Comparison of ENCODE assay signal across 27 cellular contexts in the genomic region with DNA sequence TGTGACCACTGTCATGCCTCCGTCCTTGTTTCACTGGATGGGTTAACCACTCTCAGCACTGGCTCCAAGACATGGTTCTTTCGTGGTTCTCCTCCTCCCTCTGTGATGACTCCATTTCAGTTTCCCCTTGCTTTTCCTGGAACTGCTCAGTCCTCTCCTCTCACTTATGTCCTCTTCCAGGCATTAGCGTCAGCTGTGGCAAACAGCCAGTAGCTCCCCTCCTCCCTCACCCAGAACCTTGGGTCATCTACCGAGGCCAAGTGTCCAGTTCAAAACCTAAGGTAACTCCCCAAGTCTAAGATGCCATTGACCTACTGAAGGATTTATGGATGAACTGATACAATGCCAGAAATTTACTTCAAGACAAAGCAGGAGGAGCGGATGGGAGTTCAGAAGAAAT.
"Had no signal": no experiment of that assay in that cellular context is flagged by ENCODE, and none has a peak within 500 bp of the region (broad histone marks: within the 10 kb centered on the region; RNA-seq: fewer than 3 reads in every experiment).

No MANE protein-coding gene starts in this region.

- H3K9ac ChIP-seq: neural progenitor cell had no signal

- H3K27ac ChIP-seq: left ventricle myocardium inferior, neural progenitor cell, pancreas, prostate gland, sigmoid colon, spleen, uterus had no signal

- H3K9me3 ChIP-seq: left ventricle myocardium inferior, pancreas, prostate gland, sigmoid colon, spleen, tibial nerve, uterus had no signal

- H3K27me3 ChIP-seq: neural progenitor cell, pancreas, sigmoid colon, spleen, tibial nerve, uterus had no signal

- H3K27ac Mint-ChIP-seq: immature natural killer cell; mesothelial cell of epicardium; naive B cell; natural killer cell; nephron progenitor cell; neural progenitor cell; stimulated activated effector memory CD8-positive, alpha-beta T cell treated with anti-CD3 and anti-CD28 coated beads, Interleukin-12 subunit alpha, Interleukin-12 subunit beta, amount 100 ng/mL, for 72 hours; stimulated activated naive CD8-positive, alpha-beta T cell treated with anti-CD3 and anti-CD28 coated beads, Interleukin-15, amount 100 ng/mL, for 72 hours; type B pancreatic cell had no signal

- DNase-seq: hypothalamus; immature natural killer cell; kidney; left colon; left ventricle myocardium inferior; mesendoderm; naive B cell; natural killer cell; nephron progenitor cell; pancreas; retina; right cardiac atrium; sigmoid colon; small intestine; spleen; stimulated activated CD4-positive, alpha-beta T cell treated with anti-CD3 and anti-CD28 coated beads, Interleukin-4, amount 100 ng/mL, for 24 hours; stimulated activated naive CD4-positive, alpha-beta T cell treated with Interleukin-2 at 50 U/mL for 16 hours; stimulated activated naive CD8-positive, alpha-beta T cell treated with anti-CD3 and anti-CD28 coated beads, Interleukin-15, amount 100 ng/mL, for 72 hours had no signal

- ATAC-seq: left colon; natural killer cell; pancreas; stimulated activated effector memory CD8-positive, alpha-beta T cell treated with anti-CD3 and anti-CD28 coated beads, Interleukin-12 subunit alpha, Interleukin-12 subunit beta, amount 100 ng/mL, for 72 hours; stimulated activated naive CD8-positive, alpha-beta T cell treated with anti-CD3 and anti-CD28 coated beads, Interleukin-15, amount 100 ng/mL, for 72 hours had no signal

- H3K9me3 Mint-ChIP-seq: immature natural killer cell; mesothelial cell of epicardium; naive B cell; natural killer cell; nephron progenitor cell; neural progenitor cell; stimulated activated effector memory CD8-positive, alpha-beta T cell treated with anti-CD3 and anti-CD28 coated beads, Interleukin-12 subunit alpha, Interleukin-12 subunit beta, amount 100 ng/mL, for 72 hours; stimulated activated naive CD8-positive, alpha-beta T cell treated with anti-CD3 and anti-CD28 coated beads, Interleukin-15, amount 100 ng/mL, for 72 hours; type B pancreatic cell had no signal

- H3K4me2 ChIP-seq: neural progenitor cell had no signal

- H3K36me3 Mint-ChIP-seq: naive B cell; natural killer cell; neural progenitor cell; stimulated activated effector memory CD8-positive, alpha-beta T cell treated with anti-CD3 and anti-CD28 coated beads, Interleukin-12 subunit alpha, Interleukin-12 subunit beta, amount 100 ng/mL, for 72 hours had no signal

- H3K4me1 Mint-ChIP-seq: mesothelial cell of epicardium, natural killer cell, nephron progenitor cell had no signal

- H2AFZ ChIP-seq: neural progenitor cell had no signal

- H3K4me3 Mint-ChIP-seq: immature natural killer cell; mesothelial cell of epicardium; natural killer cell; nephron progenitor cell; neural progenitor cell; stimulated activated effector memory CD8-positive, alpha-beta T cell treated with anti-CD3 and anti-CD28 coated beads, Interleukin-12 subunit alpha, Interleukin-12 subunit beta, amount 100 ng/mL, for 72 hours; stimulated activated naive CD8-positive, alpha-beta T cell treated with anti-CD3 and anti-CD28 coated beads, Interleukin-15, amount 100 ng/mL, for 72 hours; type B pancreatic cell had no signal

- H3K27me3 Mint-ChIP-seq: naive B cell; stimulated activated naive CD8-positive, alpha-beta T cell treated with anti-CD3 and anti-CD28 coated beads, Interleukin-15, amount 100 ng/mL, for 72 hours had no signal

- H3K36me3 ChIP-seq: left ventricle myocardium inferior, neural progenitor cell, pancreas, prostate gland, uterus had no signal

- FAIRE-seq: islet of Langerhans, kidney, pancreas, small intestine had no signal

- H3K4me3 ChIP-seq: left ventricle myocardium inferior, lung, neural progenitor cell, pancreas, prostate gland, sigmoid colon, spleen, tibial nerve, uterus had no signal

- H3K4me1 ChIP-seq: pancreas, prostate gland, uterus had no signal
